ENCODE assay signal across 1 cellular context in the genomic region with DNA sequence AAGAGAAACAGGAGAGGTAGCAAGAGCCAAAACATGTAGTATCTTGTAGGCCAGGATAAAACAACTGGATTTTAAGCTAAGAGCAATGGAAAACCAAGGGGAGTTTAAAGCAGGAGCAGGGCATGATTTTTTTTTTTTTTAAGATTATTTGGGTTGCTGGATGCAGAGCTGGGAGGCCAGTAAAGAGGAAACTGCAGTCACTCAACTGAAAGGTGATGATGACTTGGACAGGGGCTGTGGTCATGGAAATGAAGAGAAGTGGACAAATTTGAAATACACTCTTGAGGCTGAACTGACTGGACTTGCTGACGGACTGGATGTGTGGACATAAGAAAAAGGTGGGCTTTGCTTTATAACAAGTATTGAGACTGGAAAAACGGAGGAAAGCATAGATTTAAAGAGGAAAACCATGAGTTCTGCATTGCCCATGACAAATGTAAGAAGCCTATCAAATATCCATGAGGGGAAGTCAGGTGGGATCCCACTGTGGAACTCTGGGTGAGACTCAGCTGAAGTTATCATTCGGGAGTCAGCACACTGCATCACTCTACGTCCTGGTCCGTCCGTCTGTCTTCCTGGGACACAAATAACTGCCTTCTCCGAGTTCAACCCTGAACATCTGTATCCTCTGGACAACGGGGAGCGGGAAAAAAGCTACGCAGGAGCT.
TF ChIP-seq lines count a peak whose summit lies in the region.

No MANE protein-coding gene starts in this region.

TF ChIP-seq in H1, 55 proteins besides CTCF, POLR2A, EP300 and RAD21:
- no peak for TF ChIP-seq BACH1 (IDR thresholded peaks at IDR 0.05; ENCODE audit: low read length)
- TF ChIP-seq PHF8 (conservative IDR thresholded peaks at IDR 0.05; ENCODE audit: low read depth, low read length): no peak
- TF ChIP-seq, protein P1, sequence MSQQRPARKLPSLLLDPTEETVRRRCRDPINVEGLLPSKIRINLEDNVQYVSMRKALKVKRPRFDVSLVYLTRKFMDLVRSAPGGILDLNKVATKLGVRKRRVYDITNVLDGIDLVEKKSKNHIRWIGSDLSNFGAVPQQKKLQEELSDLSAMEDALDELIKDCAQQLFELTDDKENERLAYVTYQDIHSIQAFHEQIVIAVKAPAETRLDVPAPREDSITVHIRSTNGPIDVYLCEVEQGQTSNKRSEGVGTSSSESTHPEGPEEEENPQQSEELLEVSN (IDR thresholded peaks at IDR 0.05): peak; percentile 38; the same call in 1 of the 2 replicates
- no peak for TF ChIP-seq FOSL1 (IDR thresholded peaks at IDR 0.05; ENCODE audit: insufficient read depth, low read depth, low read length)
- TF ChIP-seq, protein P2, sequence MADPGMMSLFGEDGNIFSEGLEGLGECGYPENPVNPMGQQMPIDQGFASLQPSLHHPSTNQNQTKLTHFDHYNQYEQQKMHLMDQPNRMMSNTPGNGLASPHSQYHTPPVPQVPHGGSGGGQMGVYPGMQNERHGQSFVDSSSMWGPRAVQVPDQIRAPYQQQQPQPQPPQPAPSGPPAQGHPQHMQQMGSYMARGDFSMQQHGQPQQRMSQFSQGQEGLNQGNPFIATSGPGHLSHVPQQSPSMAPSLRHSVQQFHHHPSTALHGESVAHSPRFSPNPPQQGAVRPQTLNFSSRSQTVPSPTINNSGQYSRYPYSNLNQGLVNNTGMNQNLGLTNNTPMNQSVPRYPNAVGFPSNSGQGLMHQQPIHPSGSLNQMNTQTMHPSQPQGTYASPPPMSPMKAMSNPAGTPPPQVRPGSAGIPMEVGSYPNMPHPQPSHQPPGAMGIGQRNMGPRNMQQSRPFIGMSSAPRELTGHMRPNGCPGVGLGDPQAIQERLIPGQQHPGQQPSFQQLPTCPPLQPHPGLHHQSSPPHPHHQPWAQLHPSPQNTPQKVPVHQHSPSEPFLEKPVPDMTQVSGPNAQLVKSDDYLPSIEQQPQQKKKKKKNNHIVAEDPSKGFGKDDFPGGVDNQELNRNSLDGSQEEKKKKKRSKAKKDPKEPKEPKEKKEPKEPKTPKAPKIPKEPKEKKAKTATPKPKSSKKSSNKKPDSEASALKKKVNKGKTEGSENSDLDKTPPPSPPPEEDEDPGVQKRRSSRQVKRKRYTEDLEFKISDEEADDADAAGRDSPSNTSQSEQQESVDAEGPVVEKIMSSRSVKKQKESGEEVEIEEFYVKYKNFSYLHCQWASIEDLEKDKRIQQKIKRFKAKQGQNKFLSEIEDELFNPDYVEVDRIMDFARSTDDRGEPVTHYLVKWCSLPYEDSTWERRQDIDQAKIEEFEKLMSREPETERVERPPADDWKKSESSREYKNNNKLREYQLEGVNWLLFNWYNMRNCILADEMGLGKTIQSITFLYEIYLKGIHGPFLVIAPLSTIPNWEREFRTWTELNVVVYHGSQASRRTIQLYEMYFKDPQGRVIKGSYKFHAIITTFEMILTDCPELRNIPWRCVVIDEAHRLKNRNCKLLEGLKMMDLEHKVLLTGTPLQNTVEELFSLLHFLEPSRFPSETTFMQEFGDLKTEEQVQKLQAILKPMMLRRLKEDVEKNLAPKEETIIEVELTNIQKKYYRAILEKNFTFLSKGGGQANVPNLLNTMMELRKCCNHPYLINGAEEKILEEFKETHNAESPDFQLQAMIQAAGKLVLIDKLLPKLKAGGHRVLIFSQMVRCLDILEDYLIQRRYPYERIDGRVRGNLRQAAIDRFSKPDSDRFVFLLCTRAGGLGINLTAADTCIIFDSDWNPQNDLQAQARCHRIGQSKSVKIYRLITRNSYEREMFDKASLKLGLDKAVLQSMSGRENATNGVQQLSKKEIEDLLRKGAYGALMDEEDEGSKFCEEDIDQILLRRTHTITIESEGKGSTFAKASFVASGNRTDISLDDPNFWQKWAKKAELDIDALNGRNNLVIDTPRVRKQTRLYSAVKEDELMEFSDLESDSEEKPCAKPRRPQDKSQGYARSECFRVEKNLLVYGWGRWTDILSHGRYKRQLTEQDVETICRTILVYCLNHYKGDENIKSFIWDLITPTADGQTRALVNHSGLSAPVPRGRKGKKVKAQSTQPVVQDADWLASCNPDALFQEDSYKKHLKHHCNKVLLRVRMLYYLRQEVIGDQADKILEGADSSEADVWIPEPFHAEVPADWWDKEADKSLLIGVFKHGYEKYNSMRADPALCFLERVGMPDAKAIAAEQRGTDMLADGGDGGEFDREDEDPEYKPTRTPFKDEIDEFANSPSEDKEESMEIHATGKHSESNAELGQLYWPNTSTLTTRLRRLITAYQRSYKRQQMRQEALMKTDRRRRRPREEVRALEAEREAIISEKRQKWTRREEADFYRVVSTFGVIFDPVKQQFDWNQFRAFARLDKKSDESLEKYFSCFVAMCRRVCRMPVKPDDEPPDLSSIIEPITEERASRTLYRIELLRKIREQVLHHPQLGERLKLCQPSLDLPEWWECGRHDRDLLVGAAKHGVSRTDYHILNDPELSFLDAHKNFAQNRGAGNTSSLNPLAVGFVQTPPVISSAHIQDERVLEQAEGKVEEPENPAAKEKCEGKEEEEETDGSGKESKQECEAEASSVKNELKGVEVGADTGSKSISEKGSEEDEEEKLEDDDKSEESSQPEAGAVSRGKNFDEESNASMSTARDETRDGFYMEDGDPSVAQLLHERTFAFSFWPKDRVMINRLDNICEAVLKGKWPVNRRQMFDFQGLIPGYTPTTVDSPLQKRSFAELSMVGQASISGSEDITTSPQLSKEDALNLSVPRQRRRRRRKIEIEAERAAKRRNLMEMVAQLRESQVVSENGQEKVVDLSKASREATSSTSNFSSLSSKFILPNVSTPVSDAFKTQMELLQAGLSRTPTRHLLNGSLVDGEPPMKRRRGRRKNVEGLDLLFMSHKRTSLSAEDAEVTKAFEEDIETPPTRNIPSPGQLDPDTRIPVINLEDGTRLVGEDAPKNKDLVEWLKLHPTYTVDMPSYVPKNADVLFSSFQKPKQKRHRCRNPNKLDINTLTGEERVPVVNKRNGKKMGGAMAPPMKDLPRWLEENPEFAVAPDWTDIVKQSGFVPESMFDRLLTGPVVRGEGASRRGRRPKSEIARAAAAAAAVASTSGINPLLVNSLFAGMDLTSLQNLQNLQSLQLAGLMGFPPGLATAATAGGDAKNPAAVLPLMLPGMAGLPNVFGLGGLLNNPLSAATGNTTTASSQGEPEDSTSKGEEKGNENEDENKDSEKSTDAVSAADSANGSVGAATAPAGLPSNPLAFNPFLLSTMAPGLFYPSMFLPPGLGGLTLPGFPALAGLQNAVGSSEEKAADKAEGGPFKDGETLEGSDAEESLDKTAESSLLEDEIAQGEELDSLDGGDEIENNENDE (IDR thresholded peaks at IDR 0.05; ENCODE audit: insufficient replicate concordance, low read length): no peak
- TF ChIP-seq CHD2 (IDR thresholded peaks at IDR 0.05; ENCODE audit: low read length): no peak
TF ChIP-seq in H1: peak in this region for 1.
